8 cellular contexts compared by ENCODE assay signal in the genomic region with DNA sequence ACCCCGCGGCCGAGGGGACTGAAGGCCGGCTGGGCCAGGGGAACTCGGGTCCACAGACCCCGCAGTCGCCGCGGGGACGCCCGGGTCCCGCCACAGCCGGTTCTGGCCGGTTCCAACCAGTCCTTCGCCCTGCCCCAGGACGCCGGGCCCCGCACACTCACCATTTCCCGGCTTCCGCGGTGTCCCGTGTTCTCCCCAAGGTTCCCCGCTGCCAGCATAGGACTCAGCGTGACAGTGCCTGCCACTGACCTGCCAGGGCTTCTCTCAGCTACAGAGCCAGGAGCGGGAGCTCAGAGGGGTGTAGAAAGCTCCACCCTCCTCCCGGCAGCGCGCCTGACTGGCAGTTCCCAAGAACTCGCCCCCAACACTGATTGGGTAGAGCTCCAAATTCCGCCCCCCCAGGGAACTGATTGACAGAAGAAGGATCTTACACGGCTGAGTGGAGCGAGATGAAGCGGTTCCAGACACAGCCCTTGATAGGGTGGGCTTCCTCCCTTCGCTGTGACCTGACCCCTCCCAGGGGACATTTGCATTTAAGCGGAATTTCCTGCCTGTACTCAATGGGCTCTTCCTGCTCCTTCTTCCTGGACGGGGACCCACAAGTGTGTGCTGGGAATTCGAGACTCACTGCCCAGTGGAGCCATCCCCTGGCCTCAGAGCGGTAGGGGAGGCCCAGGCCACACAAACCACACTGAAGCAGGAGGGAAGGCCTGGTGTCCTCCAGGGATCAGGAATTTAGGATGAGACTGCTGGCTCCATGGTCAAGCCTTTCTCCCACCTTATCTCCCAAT. TPM values are rescaled to one million over a fixed set of nuclear protein-coding genes. Genes with fewer than 3 reads are reported as not detected.
DNase-seq lines count a peak whose midpoint lies in the region; ATAC-seq, FAIRE-seq and TF ChIP-seq lines count a peak whose summit lies in the region.

TSS of gene ZNF442 (minus strand) at position 312 of the 791 bp plus-strand sequence. CDS start 2,052 bp downstream, outside the sequence.

- peak; percentile 93 for ATAC-seq in HG02763 (IDR thresholded peaks at IDR 0.05; ENCODE audit: unreplicated experiment)

- FAIRE-seq in bronchial epithelial cell (lab: Jason Lieb, UNC): no peak

- peak within 1 kb of the TSS; percentile 38 to 96 (median 84) for H3K27ac ChIP-seq in skin epidermis

- TF ChIP-seq CTCF in GM12873 (IDR thresholded peaks at IDR 0.05; ENCODE audit: insufficient read depth, low read depth, low read length, missing control alignments): peak; percentile 50
- TF ChIP-seq CTCF in WI38 (IDR thresholded peaks at IDR 0.05; ENCODE audit: low read depth, low read length): peak; percentile 83
- peak; percentile 67 for TF ChIP-seq CTCF in bronchial epithelial cell (IDR thresholded peaks at IDR 0.05; ENCODE audit: insufficient read depth, low read length, severe bottlenecking)

- peak; percentile 79 for DNase-seq in NCI-H2029 treated with DMSO at 0.1 percent for 48 hours (lab: John Stamatoyannopoulos, UW)
- DNase-seq in bronchial epithelial cell (ENCODE audit: low read depth): peak; percentile 92
- peak; percentile 98 for DNase-seq in iPS-NIHi11 (ENCODE audit: low spot score)
- no peak for DNase-seq in NK-92 (lab: John Stamatoyannopoulos, UW; ENCODE audit: unreplicated experiment)

- H3K4me3 ChIP-seq in WI38 (ENCODE audit: low read depth, low read length): peak within 1 kb of the TSS; percentile 85
- H3K4me3 ChIP-seq in bronchial epithelial cell (ENCODE audit: low read depth, low read length): peak within 1 kb of the TSS; percentile 80
- peak within 1 kb of the TSS; percentile 73 to 98 (median 85) for H3K4me3 ChIP-seq in skin epidermis

- no peaks in the 10 kb centered on the region for H3K36me3 ChIP-seq in bronchial epithelial cell (ENCODE audit: control insufficient read depth, insufficient read depth, low read length)

- no peaks in the 10 kb centered on the region for H3K27me3 ChIP-seq in bronchial epithelial cell (ENCODE audit: control insufficient read depth, insufficient read depth, low read length)

RNA-seq across cellular contexts. Expression of gene ZNF442, which starts in this region (rescaled TPM):
- total RNA-seq in bronchial epithelial cell: 3.9 and 6.3 TPM in 2 replicates
